ENCODE assay signal across 1 cellular context in the genomic region with DNA sequence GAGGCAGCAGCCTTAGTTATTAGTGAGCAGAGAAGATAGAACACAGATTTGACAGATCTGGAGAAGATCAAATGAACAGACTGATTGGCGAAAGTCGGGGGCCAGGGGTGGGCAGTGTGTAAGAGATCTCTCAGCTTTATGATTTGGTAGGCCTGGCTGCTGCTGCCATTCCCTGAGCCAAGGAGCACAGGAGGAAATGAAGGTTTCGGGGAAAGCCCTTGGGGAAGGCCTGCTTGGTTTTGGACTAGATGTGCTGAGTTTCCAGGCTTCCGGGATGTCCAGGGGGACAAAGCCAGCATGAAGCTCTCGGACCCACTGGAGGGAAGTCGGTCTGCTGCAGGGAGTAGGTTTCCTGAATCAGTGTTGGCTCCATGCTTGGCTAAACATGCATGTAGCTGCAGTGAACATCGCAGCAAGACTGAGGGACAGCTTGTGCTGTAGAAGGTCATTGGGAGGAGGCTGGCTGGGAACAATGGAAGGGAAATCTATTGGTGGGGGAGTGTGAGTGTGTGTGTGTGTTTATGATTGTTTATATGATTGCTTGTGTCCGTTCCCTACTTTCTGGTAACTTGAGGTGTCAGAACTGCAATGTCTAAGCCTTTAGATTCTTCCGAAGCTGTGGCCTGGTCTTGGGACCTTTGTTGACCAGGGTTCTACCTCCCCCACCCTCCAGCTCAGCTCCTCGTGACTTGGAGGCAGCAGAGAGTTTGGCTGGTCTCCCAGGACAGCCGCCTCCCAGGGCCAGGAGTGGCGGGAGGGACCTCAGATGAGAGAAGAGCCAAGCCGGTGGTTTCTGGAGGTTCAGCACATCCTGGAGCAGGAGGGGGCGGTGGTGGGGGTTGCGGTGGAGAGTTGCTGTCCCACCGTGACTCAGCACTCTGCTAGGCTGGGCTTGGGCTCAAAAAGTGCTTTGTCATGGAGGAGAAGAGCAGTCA.
TF ChIP-seq lines count a peak whose summit lies in the region.

No MANE protein-coding gene starts in this region.

TF ChIP-seq in HCT116, 20 proteins besides CTCF, POLR2A, EP300 and RAD21 (continued from another document):
- TF ChIP-seq, protein P1, sequence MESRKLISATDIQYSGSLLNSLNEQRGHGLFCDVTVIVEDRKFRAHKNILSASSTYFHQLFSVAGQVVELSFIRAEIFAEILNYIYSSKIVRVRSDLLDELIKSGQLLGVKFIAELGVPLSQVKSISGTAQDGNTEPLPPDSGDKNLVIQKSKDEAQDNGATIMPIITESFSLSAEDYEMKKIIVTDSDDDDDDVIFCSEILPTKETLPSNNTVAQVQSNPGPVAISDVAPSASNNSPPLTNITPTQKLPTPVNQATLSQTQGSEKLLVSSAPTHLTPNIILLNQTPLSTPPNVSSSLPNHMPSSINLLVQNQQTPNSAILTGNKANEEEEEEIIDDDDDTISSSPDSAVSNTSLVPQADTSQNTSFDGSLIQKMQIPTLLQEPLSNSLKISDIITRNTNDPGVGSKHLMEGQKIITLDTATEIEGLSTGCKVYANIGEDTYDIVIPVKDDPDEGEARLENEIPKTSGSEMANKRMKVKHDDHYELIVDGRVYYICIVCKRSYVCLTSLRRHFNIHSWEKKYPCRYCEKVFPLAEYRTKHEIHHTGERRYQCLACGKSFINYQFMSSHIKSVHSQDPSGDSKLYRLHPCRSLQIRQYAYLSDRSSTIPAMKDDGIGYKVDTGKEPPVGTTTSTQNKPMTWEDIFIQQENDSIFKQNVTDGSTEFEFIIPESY (IDR thresholded peaks at IDR 0.05; ENCODE audit: extremely low read depth, insufficient replicate concordance, low read length) = peak; percentile 80
- TF ChIP-seq TCF7L2 (IDR thresholded peaks at IDR 0.05; ENCODE audit: borderline replicate concordance, extremely low read depth, insufficient read depth, insufficient read length) = peak; percentile 58
